Comparison of ENCODE assay signal across 9 cellular contexts in the genomic region with DNA sequence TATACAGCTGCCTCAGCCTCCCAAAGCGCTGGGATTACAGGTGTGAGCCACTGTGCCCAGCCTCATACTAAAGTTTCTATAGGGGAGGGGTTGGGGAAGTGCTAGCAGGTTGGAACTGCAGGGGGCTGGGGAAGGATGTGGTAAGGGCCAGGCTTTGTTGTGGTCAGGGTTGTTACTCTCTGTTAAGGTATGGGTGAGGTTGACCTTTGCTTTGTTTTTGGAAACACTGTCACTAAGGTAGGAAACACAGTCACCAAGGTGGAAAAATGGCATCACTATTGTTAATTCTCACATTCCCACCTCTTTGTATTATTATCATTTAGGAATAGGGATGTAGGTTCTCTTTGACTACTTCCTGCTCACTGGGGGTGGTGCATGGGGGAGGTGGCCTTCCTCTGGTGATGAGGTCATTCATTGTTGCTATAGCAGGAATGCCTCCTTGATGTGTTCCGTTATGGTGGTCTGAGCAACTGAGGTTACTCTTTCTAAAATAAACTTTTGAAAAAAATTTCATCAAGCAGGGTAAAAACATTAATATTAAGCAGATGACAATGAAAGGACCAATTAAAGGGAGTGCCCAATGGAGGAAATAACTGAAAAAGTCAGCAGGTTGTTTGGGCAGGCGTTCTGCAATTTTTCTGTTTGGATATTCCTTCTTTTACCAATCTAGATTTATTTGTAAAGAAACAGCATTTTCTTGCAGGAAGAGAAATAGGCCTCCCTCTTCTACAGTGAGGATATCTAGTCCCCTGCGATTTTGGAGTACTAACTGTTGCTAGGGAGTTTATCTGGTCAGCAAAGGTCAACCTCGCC.
DNase-seq lines count a peak whose midpoint lies in the region; ATAC-seq, FAIRE-seq and TF ChIP-seq lines count a peak whose summit lies in the region.
"Had no signal": no experiment of that assay in that cellular context is flagged by ENCODE, and none has a peak within 500 bp of the region (broad histone marks: within the 10 kb centered on the region; RNA-seq: fewer than 3 reads in every experiment).

No MANE protein-coding gene starts in this region.

- ATAC-seq in HG03378 (IDR thresholded peaks at IDR 0.05; ENCODE audit: unreplicated experiment) (peak; percentile 66), gastrocnemius medialis (no peak)

- no peak overlapping the region for H3K4me3 ChIP-seq in gastrocnemius medialis

- no peaks in the 10 kb centered on the region for H3K36me3 ChIP-seq in gastrocnemius medialis

- H3K9me3 ChIP-seq in gastrocnemius medialis = no peaks in the 10 kb centered on the region

- H3K27ac Mint-ChIP-seq in activated T-cell treated with anti-CD3 and anti-CD28 coated beads, Interleukin-2, amount 50 U/mL, for 24 hours = peak overlapping the region; percentile 76

- no peak for TF ChIP-seq CTCF in gastrocnemius medialis (IDR thresholded peaks at IDR 0.05 in 4 of 5, conservative IDR thresholded peaks at IDR 0.05 in 1 of 5)

- no peak for TF ChIP-seq POLR2A in gastrocnemius medialis (IDR thresholded peaks at IDR 0.05)

- no peak overlapping the region for H3K4me3 Mint-ChIP-seq in activated T-cell treated with anti-CD3 and anti-CD28 coated beads, Interleukin-2, amount 50 U/mL, for 24 hours

- peaks cover 4% of the 10 kb centered on the region for H3K9me3 Mint-ChIP-seq in activated T-cell treated with anti-CD3 and anti-CD28 coated beads, Interleukin-2, amount 50 U/mL, for 24 hours

- DNase-seq in GM19239 (ENCODE audit: insufficient read length, low spot score) (no peak), gastrocnemius medialis (no peak), OCI-M2 (lab: John Stamatoyannopoulos, UW; ENCODE audit: unreplicated experiment) (no peak), HCEC 1CT (no peak), occipital lobe (lab: John Stamatoyannopoulos, UW) (no peak)
- DNase-seq in activated T-cell treated with anti-CD3 and anti-CD28 coated beads, Interleukin-2, amount 50 U/mL, for 24 hours = peak; percentile 55
- DNase-seq in stimulated activated CD4-positive, alpha-beta T cell treated with anti-CD3 and anti-CD28 coated beads, Interleukin-2, amount 100 ng/mL, for 48 hours = peak; percentile 29 to 34
- DNase-seq: foreskin melanocyte had no signal

- peak; percentile 61 for FAIRE-seq in GM19239 (lab: Jason Lieb, UNC)

- no peaks in the 10 kb centered on the region for H3K36me3 Mint-ChIP-seq in activated T-cell treated with anti-CD3 and anti-CD28 coated beads, Interleukin-2, amount 50 U/mL, for 24 hours (ENCODE audit: low read depth)

- peaks cover 38% of the 10 kb centered on the region for H3K4me1 Mint-ChIP-seq in activated T-cell treated with anti-CD3 and anti-CD28 coated beads, Interleukin-2, amount 50 U/mL, for 24 hours (ENCODE audit: low read depth)

- no peak overlapping the region for H3K27ac ChIP-seq in gastrocnemius medialis

- peaks cover 14% of the 10 kb centered on the region for H3K27me3 Mint-ChIP-seq in activated T-cell treated with anti-CD3 and anti-CD28 coated beads, Interleukin-2, amount 50 U/mL, for 24 hours

- intact Hi-C loops in gastrocnemius medialis (cut with DNase I; ENCODE audit: low total_unique reads) = no loop called here

- H3K4me1 ChIP-seq in gastrocnemius medialis = no peaks in the 10 kb centered on the region

- H3K27me3 ChIP-seq in gastrocnemius medialis = no peaks in the 10 kb centered on the region

- in situ Hi-C loops in gastrocnemius medialis (cut with MboI; ENCODE audit: low sequenced_read_pairs in 4 of 4) = no loop called here

Comparison
In these comparisons a context has a peak if more than half of its experiments do, and no peak if none do; other contexts are left out.
1. DNase-seq: peak in activated T-cell treated with anti-CD3 and anti-CD28 coated beads, Interleukin-2, amount 50 U/mL, for 24 hours (single experiment) and stimulated activated CD4-positive, alpha-beta T cell treated with anti-CD3 and anti-CD28 coated beads, Interleukin-2, amount 100 ng/mL, for 48 hours (2 of 2); none in GM19239 (single experiment), gastrocnemius medialis (0 of 2), OCI-M2 (single experiment), HCEC 1CT (single experiment) and occipital lobe (single experiment).